ENCODE assay signal across 27 cellular contexts in the genomic region with DNA sequence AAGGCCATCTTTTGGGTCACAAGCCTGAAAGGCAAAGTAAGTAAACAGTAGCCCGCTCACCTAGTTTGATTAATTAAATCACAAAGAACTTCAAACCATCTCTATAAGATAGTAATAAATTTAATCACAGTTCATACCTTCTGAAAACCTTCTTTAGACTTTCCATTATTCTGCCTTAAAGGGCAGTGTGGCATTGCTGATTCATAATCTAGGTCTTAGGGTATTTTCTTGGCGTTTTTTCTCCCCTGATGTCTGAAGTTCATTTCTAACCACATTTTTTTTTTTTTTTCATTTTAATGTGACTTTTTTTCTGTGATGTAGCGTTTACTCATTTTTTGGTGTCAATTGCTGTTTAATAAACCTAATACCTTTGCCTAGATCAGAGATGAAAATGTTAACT.
"Had no signal": no experiment of that assay in that cellular context is flagged by ENCODE, and none has a peak within 500 bp of the region (broad histone marks: within the 10 kb centered on the region; RNA-seq: fewer than 3 reads in every experiment).

No MANE protein-coding gene starts in this region.

- H3K27me3 Mint-ChIP-seq: stimulated activated memory B cell treated with anti-CD40 and anti-IgM and Interleukin-4, amounts not matched to agents 10 μg/mL and 1 μg/mL and 100 μg/mL, for 72 hours; stimulated activated naive B cell treated with anti-CD40 and anti-IgM and Interleukin-4, amounts not matched to agents 10 μg/mL and 1 μg/mL and 100 μg/mL, for 72 hours; stimulated activated naive CD8-positive, alpha-beta T cell treated with anti-CD3 and anti-CD28 coated beads, Interleukin-15, Interleukin-2, amounts not matched to agents 100 ng/mL and 50 ng/mL, for 24 hours; type B pancreatic cell had no signal

- H3K4me1 Mint-ChIP-seq: stimulated activated effector memory CD8-positive, alpha-beta T cell treated with anti-CD3 and anti-CD28 coated beads, Interleukin-12 subunit alpha, Interleukin-12 subunit beta, amount 100 ng/mL, for 72 hours; stimulated activated memory B cell treated with anti-CD40 and anti-IgM and Interleukin-4, amounts not matched to agents 10 μg/mL and 1 μg/mL and 100 μg/mL, for 72 hours; stimulated activated naive B cell treated with anti-CD40 and anti-IgM and Interleukin-4, amounts not matched to agents 10 μg/mL and 1 μg/mL and 100 μg/mL, for 72 hours had no signal

- H3K9me3 ChIP-seq: stomach, suprapubic skin, testis, thoracic aorta, thyroid gland, tibial artery, tibial nerve, transverse colon, upper lobe of left lung, upper lobe of right lung, uterus, vagina had no signal

- H3K36me3 ChIP-seq: uterus had no signal

- DNase-seq: stimulated activated CD4-positive, alpha-beta T cell treated with anti-CD3 and anti-CD28 coated beads, Interleukin-2, amount 100 ng/mL, for 24 hours; stimulated activated CD4-positive, alpha-beta T cell treated with anti-CD3 and anti-CD28 coated beads, Interleukin-2, amount 100 ng/mL, for 48 hours; stimulated activated CD4-positive, alpha-beta T cell treated with anti-CD3 and anti-CD28 coated beads, Interleukin-4, amount 100 ng/mL, for 1 hour; stimulated activated CD4-positive, alpha-beta T cell treated with anti-CD3 and anti-CD28 coated beads, Interleukin-4, amount 100 ng/mL, for 24 hours; stimulated activated CD4-positive, alpha-beta T cell treated with anti-CD3 and anti-CD28 coated beads, Interleukin-4, amount 100 ng/mL, for 4 hours; stimulated activated CD8-positive, alpha-beta memory T cell treated with anti-CD3 and anti-CD28 coated beads, Interleukin-4, amount 100 ng/mL, for 48 hours; stimulated activated naive B cell treated with anti-CD40 and anti-IgM and Interleukin-4, amounts not matched to agents 10 μg/mL and 1 μg/mL and 100 μg/mL, for 72 hours; stimulated activated naive CD4-positive, alpha-beta T cell; stimulated activated naive CD4-positive, alpha-beta T cell treated with Interleukin-2 at 50 U/mL for 16 hours; stomach; substantia nigra; testis; thyroid gland; tibial artery; transverse colon; trophoblast cell; upper lobe of left lung; upper lobe of right lung; uterus had no signal

- H3K27ac Mint-ChIP-seq: stimulated activated effector memory CD8-positive, alpha-beta T cell treated with anti-CD3 and anti-CD28 coated beads, Interleukin-12 subunit alpha, Interleukin-12 subunit beta, amount 100 ng/mL, for 72 hours; stimulated activated memory B cell treated with anti-CD40 and anti-IgM and Interleukin-4, amounts not matched to agents 10 μg/mL and 1 μg/mL and 100 μg/mL, for 72 hours; stimulated activated naive B cell treated with anti-CD40 and anti-IgM and Interleukin-4, amounts not matched to agents 10 μg/mL and 1 μg/mL and 100 μg/mL, for 72 hours; stimulated activated naive CD8-positive, alpha-beta T cell treated with anti-CD3 and anti-CD28 coated beads, Interleukin-15, Interleukin-2, amounts not matched to agents 100 ng/mL and 50 ng/mL, for 24 hours; type B pancreatic cell had no signal

- H3K9me3 Mint-ChIP-seq: stimulated activated effector memory CD8-positive, alpha-beta T cell treated with anti-CD3 and anti-CD28 coated beads, Interleukin-12 subunit alpha, Interleukin-12 subunit beta, amount 100 ng/mL, for 72 hours; stimulated activated memory B cell treated with anti-CD40 and anti-IgM and Interleukin-4, amounts not matched to agents 10 μg/mL and 1 μg/mL and 100 μg/mL, for 72 hours; stimulated activated naive B cell treated with anti-CD40 and anti-IgM and Interleukin-4, amounts not matched to agents 10 μg/mL and 1 μg/mL and 100 μg/mL, for 72 hours; stimulated activated naive CD8-positive, alpha-beta T cell treated with anti-CD3 and anti-CD28 coated beads, Interleukin-15, Interleukin-2, amounts not matched to agents 100 ng/mL and 50 ng/mL, for 24 hours; type B pancreatic cell had no signal

- H3K4me3 ChIP-seq: stomach, suprapubic skin, testis, thoracic aorta, thyroid gland, tibial artery, tibial nerve, transverse colon, upper lobe of left lung, upper lobe of right lung, uterus, vagina had no signal

- H3K4me1 ChIP-seq: testis, transverse colon, upper lobe of left lung, upper lobe of right lung, uterus, vagina had no signal

- H3K4me3 Mint-ChIP-seq: stimulated activated effector memory CD8-positive, alpha-beta T cell treated with anti-CD3 and anti-CD28 coated beads, Interleukin-12 subunit alpha, Interleukin-12 subunit beta, amount 100 ng/mL, for 72 hours; stimulated activated memory B cell treated with anti-CD40 and anti-IgM and Interleukin-4, amounts not matched to agents 10 μg/mL and 1 μg/mL and 100 μg/mL, for 72 hours; stimulated activated naive B cell treated with anti-CD40 and anti-IgM and Interleukin-4, amounts not matched to agents 10 μg/mL and 1 μg/mL and 100 μg/mL, for 72 hours; stimulated activated naive CD8-positive, alpha-beta T cell treated with anti-CD3 and anti-CD28 coated beads, Interleukin-15, Interleukin-2, amounts not matched to agents 100 ng/mL and 50 ng/mL, for 24 hours; type B pancreatic cell had no signal

- ATAC-seq: stimulated activated effector memory CD8-positive, alpha-beta T cell treated with anti-CD3 and anti-CD28 coated beads, Interleukin-12 subunit alpha, Interleukin-12 subunit beta, amount 100 ng/mL, for 72 hours; stimulated activated memory B cell treated with anti-CD40 and anti-IgM and Interleukin-4, amounts not matched to agents 10 μg/mL and 1 μg/mL and 100 μg/mL, for 72 hours; stimulated activated naive B cell treated with anti-CD40 and anti-IgM and Interleukin-4, amounts not matched to agents 10 μg/mL and 1 μg/mL and 100 μg/mL, for 72 hours; upper lobe of right lung had no signal

- H3K27ac ChIP-seq: stomach, suprapubic skin, testis, thoracic aorta, thyroid gland, tibial artery, tibial nerve, transverse colon, upper lobe of left lung, upper lobe of right lung, uterus, vagina had no signal

- H3K27me3 ChIP-seq: stomach, suprapubic skin, testis, thyroid gland, tibial artery, tibial nerve, transverse colon, upper lobe of left lung, upper lobe of right lung, uterus, vagina had no signal
